ENCODE assay signal across 1 cellular context in genomic region chr1:86714159-86714558, GRCh38.
TF ChIP-seq lines count a peak whose summit lies in the region.

No MANE protein-coding gene starts in this region.

TF ChIP-seq in GM12878, 131 proteins besides CTCF, POLR2A, EP300 and RAD21 (continued from another document):
- no peak for TF ChIP-seq ZNF687 (IDR thresholded peaks at IDR 0.05)
- no peak for TF ChIP-seq BRCA1 (IDR thresholded peaks at IDR 0.05; ENCODE audit: low read depth, low read length)
